In genomic region chr17:49076575-49077384, GRCh38 we compare ENCODE assay signal across 1 cellular context.
TF ChIP-seq lines count a peak whose summit lies in the region.

No MANE protein-coding gene starts in this region.

TF ChIP-seq in K562, 482 proteins besides CTCF, POLR2A, EP300 and RAD21 (continued from another document and continues in another):
- TF ChIP-seq ZBTB5 (IDR thresholded peaks at IDR 0.05), result no peak
- no peak for TF ChIP-seq EGR1 (conservative IDR thresholded peaks at IDR 0.05)
- no peak for TF ChIP-seq ATF1 (CRISPR knock-in tag; IDR thresholded peaks at IDR 0.05)
- peak; percentile 54; the same call in 1 of the 2 replicates for TF ChIP-seq ATF1 (tag; IDR thresholded peaks at IDR 0.05)
- TF ChIP-seq ILF3 (IDR thresholded peaks at IDR 0.05; ENCODE audit: borderline replicate concordance), result no peak
- TF ChIP-seq AFF4 (CRISPR knock-in tag; IDR thresholded peaks at IDR 0.05), result no peak
- TF ChIP-seq RBBP5 (IDR thresholded peaks at IDR 0.05; ENCODE audit: borderline replicate concordance, insufficient read depth, low read length, poor library complexity, severe bottlenecking), result no peak
- 0 out of 2 replicates have a peak, but pooled peaks have one; percentile 68 for TF ChIP-seq HBP1 (CRISPR knock-in tag; IDR thresholded peaks at IDR 0.05)
- TF ChIP-seq ZFX (CRISPR knock-in tag; IDR thresholded peaks at IDR 0.05), result no peak
- peak; percentile 89; the same call in 1 of the 2 replicates for TF ChIP-seq ZNF830 (CRISPR knock-in tag; IDR thresholded peaks at IDR 0.05)
- TF ChIP-seq RERE (CRISPR knock-in tag; IDR thresholded peaks at IDR 0.05; ENCODE audit: borderline replicate concordance), result no peak
- 0 out of 2 replicates have a peak, but pooled peaks have one; percentile 20 for TF ChIP-seq BHLHE40 (IDR thresholded peaks at IDR 0.05; ENCODE audit: low read length)
- no peak for TF ChIP-seq SAP30 (IDR thresholded peaks at IDR 0.05; ENCODE audit: borderline replicate concordance, insufficient read depth, low read depth, low read length, poor library complexity, severe bottlenecking)
- no peak for TF ChIP-seq E2F4 (CRISPR knock-in tag; IDR thresholded peaks at IDR 0.05; ENCODE audit: low read depth)
- peak in 1 of 3 experiments; percentile 13 for TF ChIP-seq YY1 (IDR thresholded peaks at IDR 0.05; ENCODE audit: borderline replicate concordance in 1 of 3, control insufficient read depth in 1 of 3, extremely low read depth in 1 of 3, insufficient read depth in 3 of 3, insufficient read length in 1 of 3, insufficient replicate concordance in 2 of 3, low read depth in 1 of 3, low read length in 2 of 3)
- peak; percentile 26; the same call in 1 of the 2 replicates for TF ChIP-seq DEAF1 (CRISPR knock-in tag; IDR thresholded peaks at IDR 0.05)
- no peak for TF ChIP-seq MTF1 (CRISPR knock-in tag; IDR thresholded peaks at IDR 0.05; ENCODE audit: borderline replicate concordance)
- peak; percentile 88 for TF ChIP-seq ILK (tag; IDR thresholded peaks at IDR 0.05; ENCODE audit: borderline replicate concordance, low read depth)
- TF ChIP-seq CBX1 (IDR thresholded peaks at IDR 0.05; ENCODE audit: low read depth), result no peak
- TF ChIP-seq HINFP (tag; conservative IDR thresholded peaks at IDR 0.05; ENCODE audit: low read depth), result peak; percentile 58; the same call in 1 of the 2 replicates
- TF ChIP-seq SMAD2 (IDR thresholded peaks at IDR 0.05; ENCODE audit: low read depth, low read length), result no peak
- TF ChIP-seq ZNF12 (CRISPR knock-in tag; IDR thresholded peaks at IDR 0.05), result peak; percentile 94
- TF ChIP-seq MYC (IDR thresholded peaks at IDR 0.05; ENCODE audit: low read depth, low read length), result no peak
- no peak for TF ChIP-seq MYC (CRISPR knock-in tag; IDR thresholded peaks at IDR 0.05; ENCODE audit: borderline replicate concordance, low read depth)
- no peak for TF ChIP-seq CHD2 (IDR thresholded peaks at IDR 0.05; ENCODE audit: low read depth, low read length)
- TF ChIP-seq MCM3 (IDR thresholded peaks at IDR 0.05), result no peak
- no peak for TF ChIP-seq ZNF436 (CRISPR knock-in tag; IDR thresholded peaks at IDR 0.05)
- TF ChIP-seq ZNF282 (CRISPR knock-in tag; IDR thresholded peaks at IDR 0.05), result no peak
- TF ChIP-seq TBL1XR1 (IDR thresholded peaks at IDR 0.05; ENCODE audit: low read length in 2 of 2), result no peak; a peak in 1 of 4 replicates
- no peak for TF ChIP-seq MIER1 (IDR thresholded peaks at IDR 0.05; ENCODE audit: low read depth)
- no peak for TF ChIP-seq ZNF274 (IDR thresholded peaks at IDR 0.05; ENCODE audit: borderline replicate concordance, low read depth, low read length)
- TF ChIP-seq ELF1 (tag; IDR thresholded peaks at IDR 0.05), result peak; percentile 54
- no peak for TF ChIP-seq CHD1 (IDR thresholded peaks at IDR 0.05; ENCODE audit: low read length)
- no peak for TF ChIP-seq ZNF398 (CRISPR knock-in tag; IDR thresholded peaks at IDR 0.05)
- no peak for TF ChIP-seq TGIF2 (CRISPR knock-in tag; IDR thresholded peaks at IDR 0.05)
- no peak for TF ChIP-seq ZNF24 (IDR thresholded peaks at IDR 0.05)
- no peak for TF ChIP-seq DACH1 (IDR thresholded peaks at IDR 0.05; ENCODE audit: partially characterized antibody)
- TF ChIP-seq TAF7 (tag; IDR thresholded peaks at IDR 0.05), result peak; percentile 50; the same call in 1 of the 2 replicates
